1 cellular context compared by ENCODE assay signal in the genomic region with DNA sequence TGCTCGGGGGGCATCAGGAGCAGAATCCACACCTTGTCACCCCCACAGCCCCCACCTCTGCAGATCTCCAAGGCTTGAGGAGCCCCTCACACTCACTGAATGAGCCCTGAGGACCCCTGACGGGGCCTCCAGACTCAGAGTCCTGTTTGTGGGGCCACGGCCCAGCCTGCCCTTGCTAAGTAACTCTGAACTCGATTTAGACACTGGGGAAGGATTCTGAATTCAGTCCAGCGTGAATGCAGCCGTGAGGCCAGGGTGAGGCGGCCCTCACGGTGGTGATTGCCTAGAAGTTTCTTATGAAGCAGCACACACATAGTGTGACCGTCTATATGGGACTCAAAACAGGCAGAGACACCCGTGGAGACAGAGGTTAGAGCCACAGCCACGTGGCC.
TF ChIP-seq lines count a peak whose summit lies in the region.

No MANE protein-coding gene starts in this region.

TF ChIP-seq in GM12878, 131 proteins besides CTCF, POLR2A, EP300 and RAD21 (continued from another document):
- TF ChIP-seq, protein P1, sequence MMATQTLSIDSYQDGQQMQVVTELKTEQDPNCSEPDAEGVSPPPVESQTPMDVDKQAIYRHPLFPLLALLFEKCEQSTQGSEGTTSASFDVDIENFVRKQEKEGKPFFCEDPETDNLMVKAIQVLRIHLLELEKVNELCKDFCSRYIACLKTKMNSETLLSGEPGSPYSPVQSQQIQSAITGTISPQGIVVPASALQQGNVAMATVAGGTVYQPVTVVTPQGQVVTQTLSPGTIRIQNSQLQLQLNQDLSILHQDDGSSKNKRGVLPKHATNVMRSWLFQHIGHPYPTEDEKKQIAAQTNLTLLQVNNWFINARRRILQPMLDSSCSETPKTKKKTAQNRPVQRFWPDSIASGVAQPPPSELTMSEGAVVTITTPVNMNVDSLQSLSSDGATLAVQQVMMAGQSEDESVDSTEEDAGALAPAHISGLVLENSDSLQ (IDR thresholded peaks at IDR 0.05) = no peak
- no peak for TF ChIP-seq NFXL1 (IDR thresholded peaks at IDR 0.05; ENCODE audit: borderline replicate concordance)
- TF ChIP-seq ETV6 (conservative IDR thresholded peaks at IDR 0.05 in 1 of 2, IDR thresholded peaks at IDR 0.05 in 1 of 2; ENCODE audit: borderline replicate concordance in 1 of 2, low read depth in 1 of 2) = no peak
- TF ChIP-seq RFX5 (IDR thresholded peaks at IDR 0.05; ENCODE audit: low read depth, low read length) = no peak
- TF ChIP-seq TARDBP (IDR thresholded peaks at IDR 0.05; ENCODE audit: borderline replicate concordance) = no peak
- no peak for TF ChIP-seq NR2C1 (IDR thresholded peaks at IDR 0.05)
